In genomic region chr20:9408422-9409300, GRCh38 we compare ENCODE assay signal across 10 cellular contexts.
DNase-seq lines count a peak whose midpoint lies in the region; ATAC-seq, FAIRE-seq and TF ChIP-seq lines count a peak whose summit lies in the region.
"Had no signal": no experiment of that assay in that cellular context is flagged by ENCODE, and none has a peak within 500 bp of the region (broad histone marks: within the 10 kb centered on the region; RNA-seq: fewer than 3 reads in every experiment).

No MANE protein-coding gene starts in this region.

- H3K9ac ChIP-seq in endothelial cell of umbilical vein (replicated peaks; ENCODE audit: extremely low read depth, insufficient read depth, low read length) (no peak overlapping the region), smooth muscle cell (ENCODE audit: low read depth) (no peak overlapping the region)

- no peak overlapping the region for H3K27ac ChIP-seq in endothelial cell of umbilical vein (ENCODE audit: insufficient read depth, low read depth, low read length)
- H3K27ac ChIP-seq in smooth muscle cell (ENCODE audit: low read depth), result peak overlapping the region; percentile 39

- 73% methylated on average over 10 of the region's 10 CpGs for WGBS in smooth muscle cell (ENCODE audit: low lambda C conversion rate)

- H3K79me2 ChIP-seq in endothelial cell of umbilical vein (ENCODE audit: control insufficient read depth, insufficient read depth, low read length) (no peaks in the 10 kb centered on the region), smooth muscle cell (ENCODE audit: low read depth) (no peaks in the 10 kb centered on the region)

- H3K9me3 ChIP-seq in endothelial cell of umbilical vein (replicated peaks; ENCODE audit: control insufficient read depth, insufficient read depth, low read length), result no peaks in the 10 kb centered on the region
- H3K9me3 ChIP-seq in smooth muscle cell (replicated peaks; ENCODE audit: low read depth), result no peaks in the 10 kb centered on the region

- H4K20me1 ChIP-seq in endothelial cell of umbilical vein (replicated peaks; ENCODE audit: control insufficient read depth, extremely low read depth, insufficient read depth, low read length) (no peaks in the 10 kb centered on the region), smooth muscle cell (ENCODE audit: low read depth) (no peaks in the 10 kb centered on the region)

- intact Hi-C loops in endothelial cell of umbilical vein (cut with micrococcal nuclease), result loop anchor here (1.0 to 2.0 kb wide), 4 partner anchors 50 to 505 kb away; no protein-coding TSS in a partner anchor

- DNase-seq in NCI-H1105 treated with DMSO at 0.1 percent for 48 hours (lab: John Stamatoyannopoulos, UW) (peak; percentile 8), NCI-H1105 (lab: John Stamatoyannopoulos, UW) (no peak), NCI-H2171 treated with DMSO at 0.1 percent for 48 hours (lab: John Stamatoyannopoulos, UW) (peak; percentile 62), endothelial cell of umbilical vein (ENCODE audit: low read depth, low spot score) (peak; percentile 24), smooth muscle cell (lab: John Stamatoyannopoulos, UW; ENCODE audit: unreplicated experiment) (no peak), ecto neural progenitor cell (ENCODE audit: low spot score) (no peak)
- DNase-seq: activated effector memory CD4-positive, alpha-beta T cell treated with Interleukin-2 at 50 U/mL for 16 hours had no signal

- no peaks in the 10 kb centered on the region for H3K27me3 ChIP-seq in endothelial cell of umbilical vein (ENCODE audit: control insufficient read depth in 2 of 2, insufficient read depth in 2 of 2, low read length in 2 of 2)
- no peaks in the 10 kb centered on the region for H3K27me3 ChIP-seq in smooth muscle cell (ENCODE audit: low read depth)

- dilution Hi-C loops in endothelial cell of umbilical vein (cut with MboI; ENCODE audit: extremely low pct_ligation_motif_present, low sequenced_read_pairs), result no loop called here

- no peak overlapping the region for H3K4me2 ChIP-seq in endothelial cell of umbilical vein (ENCODE audit: insufficient read depth, low read length)
- H3K4me2 ChIP-seq in smooth muscle cell, result peak overlapping the region; percentile 67

- H3K4me1 ChIP-seq in endothelial cell of umbilical vein (ENCODE audit: control insufficient read depth, extremely low read depth, insufficient read depth, low read length) (peaks cover 2% of the 10 kb centered on the region), smooth muscle cell (ENCODE audit: low read depth) (no peaks in the 10 kb centered on the region)

- H3F3A ChIP-seq in smooth muscle cell (ENCODE audit: low read depth), result no peaks in the 10 kb centered on the region

- BruUV-seq in endothelial cell of umbilical vein (replicated peaks; lab: Mats Ljungman, UMichigan), result no TSS peak

- FAIRE-seq in endothelial cell of umbilical vein (lab: Jason Lieb, UNC), result peak; percentile 50

- no peak for TF ChIP-seq POLR2A in endothelial cell of umbilical vein (IDR thresholded peaks at IDR 0.05; ENCODE audit: low read depth, low read length)

- no peak for ATAC-seq in GM21717 (IDR thresholded peaks at IDR 0.05; ENCODE audit: unreplicated experiment)
- no peak for ATAC-seq in HG02623 (IDR thresholded peaks at IDR 0.05; ENCODE audit: unreplicated experiment)
- ATAC-seq: effector memory CD8-positive, alpha-beta T cell had no signal

- no peak for TF ChIP-seq CTCF in endothelial cell of umbilical vein (IDR thresholded peaks at IDR 0.05; ENCODE audit: extremely low read depth in 1 of 2, insufficient read depth in 1 of 2, low read depth in 1 of 2, low read length in 2 of 2)
- TF ChIP-seq CTCF in smooth muscle cell (IDR thresholded peaks at IDR 0.05; ENCODE audit: borderline replicate concordance, insufficient read depth, poor library complexity, severe bottlenecking), result no peak

- no peak overlapping the region for H3K4me3 ChIP-seq in endothelial cell of umbilical vein (replicated peaks in 1 of 3; ENCODE audit: insufficient read depth in 1 of 3, low read depth in 1 of 3, low read length in 3 of 3)
- no peak overlapping the region for H3K4me3 ChIP-seq in smooth muscle cell

- POLR2A ChIA-PET in endothelial cell of umbilical vein (lab: Charles Lee), result interaction anchor here (1.5 kb wide), 1 partner anchor 201 kb away, joined by 6 read pairs; no protein-coding TSS in a partner anchor

- CTCF ChIA-PET in endothelial cell of umbilical vein (lab: Charles Lee), result interaction anchor here (0.5 to 5.6 kb wide), 78 partner anchors 9 to 1343 kb away, joined by 3 to 776 read pairs (median 4); partner anchors contain the start of genes ANKEF1 and LAMP5

- peak overlapping the region; percentile 75 for H2AFZ ChIP-seq in endothelial cell of umbilical vein (ENCODE audit: low read depth, low read length)
- no peak overlapping the region for H2AFZ ChIP-seq in smooth muscle cell (ENCODE audit: low read depth)

- H3K9me1 ChIP-seq in endothelial cell of umbilical vein (replicated peaks; ENCODE audit: control insufficient read depth, extremely low read depth, insufficient read depth, low read length), result no peaks in the 10 kb centered on the region

- H3K36me3 ChIP-seq in endothelial cell of umbilical vein (ENCODE audit: control insufficient read depth in 2 of 2, extremely low read depth in 1 of 2, insufficient read depth in 2 of 2, low read length in 2 of 2) (no peaks in the 10 kb centered on the region), smooth muscle cell (ENCODE audit: low read depth) (no peaks in the 10 kb centered on the region)

TF ChIP-seq in endothelial cell of umbilical vein, 7 proteins besides CTCF, POLR2A, EP300 and RAD21:
- TF ChIP-seq MYC (IDR thresholded peaks at IDR 0.05; ENCODE audit: low read depth, low read length), result no peak
- no peak for TF ChIP-seq POLR2AphosphoS5 (IDR thresholded peaks at IDR 0.05; ENCODE audit: insufficient read depth, low read depth, low read length)
- no peak for TF ChIP-seq MAX (IDR thresholded peaks at IDR 0.05; ENCODE audit: insufficient read depth, insufficient read length)
- TF ChIP-seq JUN (IDR thresholded peaks at IDR 0.05; ENCODE audit: borderline replicate concordance, insufficient read depth, insufficient read length, low read depth), result no peak
- TF ChIP-seq FOS (IDR thresholded peaks at IDR 0.05; ENCODE audit: borderline replicate concordance, insufficient read depth, low read length), result no peak
- TF ChIP-seq EZH2 (IDR thresholded peaks at IDR 0.05; ENCODE audit: borderline replicate concordance, low read depth, low read length, severe bottlenecking), result no peak
- TF ChIP-seq GATA2 (IDR thresholded peaks at IDR 0.05; ENCODE audit: insufficient read depth, insufficient read length, low read depth, low read length), result no peak

Comparison
In these comparisons a context has a peak if more than half of its experiments do, and no peak if none do; other contexts are left out.
1. DNase-seq: peak in NCI-H1105 treated with DMSO at 0.1 percent for 48 hours (single experiment), NCI-H2171 treated with DMSO at 0.1 percent for 48 hours (single experiment) and endothelial cell of umbilical vein (single experiment); none in NCI-H1105 (single experiment), smooth muscle cell (single experiment) and ecto neural progenitor cell (single experiment).